In the genomic region with DNA sequence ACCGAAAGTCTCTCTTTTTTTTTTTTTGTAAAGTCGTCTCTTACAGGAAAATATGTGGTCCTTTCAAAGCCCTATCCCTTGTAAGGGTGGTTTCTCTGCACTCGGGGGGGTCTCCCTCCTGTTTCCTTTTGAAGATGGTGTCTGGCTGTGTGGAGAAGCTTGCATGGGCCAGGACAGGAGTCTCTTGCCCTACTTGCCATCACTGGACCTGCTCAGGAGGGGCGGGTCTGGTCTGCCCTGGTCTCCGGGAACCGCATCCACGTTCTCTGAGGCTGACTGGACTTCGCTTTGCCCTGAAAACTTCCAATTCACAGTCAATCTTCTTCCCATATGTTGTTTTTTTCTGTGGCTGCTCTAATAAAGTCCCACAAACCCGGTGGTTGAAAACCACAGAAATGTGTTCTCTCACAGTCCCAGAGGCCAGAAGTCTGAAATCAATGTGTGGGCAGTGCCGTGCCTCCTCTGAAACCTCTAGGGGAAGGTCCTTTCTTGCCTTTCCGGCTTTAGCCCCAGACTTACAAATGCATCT, we compare ENCODE assay signal across 8 cellular contexts.
DNase-seq lines count a peak whose midpoint lies in the region; ATAC-seq and TF ChIP-seq lines count a peak whose summit lies in the region.

No MANE protein-coding gene starts in this region.

- no peaks in the 10 kb centered on the region for H3K36me3 Mint-ChIP-seq in activated T-cell treated with anti-CD3 and anti-CD28 coated beads, Interleukin-2, amount 50 U/mL, for 72 hours (ENCODE audit: insufficient read depth in 2 of 2)
- H3K36me3 Mint-ChIP-seq in activated T-helper 17 cell treated with anti-CD3 and anti-CD28 coated beads, Interleukin-2, amount 50 U/mL, for 72 hours (ENCODE audit: low read depth): no peaks in the 10 kb centered on the region

- peaks cover 28% of the 10 kb centered on the region for H3K4me1 Mint-ChIP-seq in activated T-cell treated with anti-CD3 and anti-CD28 coated beads, Interleukin-2, amount 50 U/mL, for 72 hours (ENCODE audit: low read depth)
- H3K4me1 Mint-ChIP-seq in activated T-helper 17 cell treated with anti-CD3 and anti-CD28 coated beads, Interleukin-2, amount 50 U/mL, for 72 hours: peaks cover 20% of the 10 kb centered on the region

- peak overlapping the region; percentile 68 for H3K4me2 ChIP-seq in osteoblast (ENCODE audit: insufficient read depth, low read length)

- H4K20me1 ChIP-seq in osteoblast (ENCODE audit: insufficient read depth, low read length): no peaks in the 10 kb centered on the region

- ATAC-seq in activated T-cell treated with anti-CD3 and anti-CD28 coated beads, Interleukin-2, amount 50 U/mL, for 72 hours (replicated peaks in 1 of 2): no peak
- ATAC-seq in HG03066 (IDR thresholded peaks at IDR 0.05; ENCODE audit: low read depth, unreplicated experiment): peak; percentile 67
- peak; percentile 74 for ATAC-seq in activated T-helper 17 cell treated with anti-CD3 and anti-CD28 coated beads, Interleukin-2, amount 50 U/mL, for 72 hours (replicated peaks)
- ATAC-seq in HG03159 (IDR thresholded peaks at IDR 0.05; ENCODE audit: unreplicated experiment): no peak

- no peaks in the 10 kb centered on the region for H3K27me3 ChIP-seq in osteoblast (ENCODE audit: insufficient read depth, low read length)

- H3K27ac ChIP-seq in osteoblast (ENCODE audit: low read depth, low read length): peak overlapping the region; percentile 74

- no peaks in the 10 kb centered on the region for H3K9me3 Mint-ChIP-seq in activated T-cell treated with anti-CD3 and anti-CD28 coated beads, Interleukin-2, amount 50 U/mL, for 72 hours
- H3K9me3 Mint-ChIP-seq in activated T-helper 17 cell treated with anti-CD3 and anti-CD28 coated beads, Interleukin-2, amount 50 U/mL, for 72 hours: no peaks in the 10 kb centered on the region

- DNase-seq in activated T-cell treated with anti-CD3 and anti-CD28 coated beads, Interleukin-2, amount 50 U/mL, for 72 hours: peak; percentile 5 to 9
- DNase-seq in activated T-cell treated with anti-CD3 and anti-CD28 coated beads, Interleukin-2, amount 50 U/mL, for 1 hour: no peak
- peak; percentile 98 for DNase-seq in osteoblast (ENCODE audit: insufficient read length, low spot score, missing footprints)
- no peak for DNase-seq in cerebellar cortex (ENCODE audit: low spot score)
- DNase-seq in NCI-H146 treated with DMSO at 0.1 percent for 48 hours (lab: John Stamatoyannopoulos, UW; ENCODE audit: unreplicated experiment): no peak

- peak overlapping the region; percentile 34 for H3K4me3 ChIP-seq in osteoblast (ENCODE audit: insufficient read depth, low read length)

- H3K36me3 ChIP-seq in osteoblast (ENCODE audit: insufficient read depth, low read length): no peaks in the 10 kb centered on the region

- H3K4me1 ChIP-seq in osteoblast (ENCODE audit: insufficient read depth, low read length): peaks cover 17% of the 10 kb centered on the region

- no peaks in the 10 kb centered on the region for H3K27me3 Mint-ChIP-seq in activated T-cell treated with anti-CD3 and anti-CD28 coated beads, Interleukin-2, amount 50 U/mL, for 72 hours (ENCODE audit: low read depth)
- H3K27me3 Mint-ChIP-seq in activated T-helper 17 cell treated with anti-CD3 and anti-CD28 coated beads, Interleukin-2, amount 50 U/mL, for 72 hours: peaks cover 4% of the 10 kb centered on the region

- no peak overlapping the region for H3K27ac Mint-ChIP-seq in activated T-cell treated with anti-CD3 and anti-CD28 coated beads, Interleukin-2, amount 50 U/mL, for 72 hours
- peak overlapping the region; percentile 73 for H3K27ac Mint-ChIP-seq in activated T-helper 17 cell treated with anti-CD3 and anti-CD28 coated beads, Interleukin-2, amount 50 U/mL, for 72 hours

- no peaks in the 10 kb centered on the region for H3K79me2 ChIP-seq in osteoblast (ENCODE audit: insufficient read depth, low read length)

- no peak for TF ChIP-seq CTCF in osteoblast (IDR thresholded peaks at IDR 0.05; ENCODE audit: extremely low read depth, low read depth, low read length)

- peak overlapping the region; percentile 70 to 72 for H3K4me3 Mint-ChIP-seq in activated T-cell treated with anti-CD3 and anti-CD28 coated beads, Interleukin-2, amount 50 U/mL, for 72 hours
- peak overlapping the region; percentile 70 for H3K4me3 Mint-ChIP-seq in activated T-helper 17 cell treated with anti-CD3 and anti-CD28 coated beads, Interleukin-2, amount 50 U/mL, for 72 hours

- no peaks in the 10 kb centered on the region for H3K9me3 ChIP-seq in osteoblast (ENCODE audit: low read depth, low read length)

- H2AFZ ChIP-seq in osteoblast (ENCODE audit: low read length): peak overlapping the region; percentile 20

Comparison
In these comparisons a context has a peak if more than half of its experiments do, and no peak if none do; other contexts are left out.
1. DNase-seq: peak in activated T-cell treated with anti-CD3 and anti-CD28 coated beads, Interleukin-2, amount 50 U/mL, for 72 hours (2 of 2) and osteoblast (single experiment); none in activated T-cell treated with anti-CD3 and anti-CD28 coated beads, Interleukin-2, amount 50 U/mL, for 1 hour (single experiment), cerebellar cortex (single experiment) and NCI-H146 treated with DMSO at 0.1 percent for 48 hours (single experiment).
2. ATAC-seq: peak in HG03066 (single experiment) and activated T-helper 17 cell treated with anti-CD3 and anti-CD28 coated beads, Interleukin-2, amount 50 U/mL, for 72 hours (single experiment); none in activated T-cell treated with anti-CD3 and anti-CD28 coated beads, Interleukin-2, amount 50 U/mL, for 72 hours (0 of 2) and HG03159 (single experiment).